In genomic region chr7:106891545-106892410, GRCh38 we compare ENCODE assay signal across 12 cellular contexts. TPM values are rescaled to one million over a fixed set of nuclear protein-coding genes. Genes with fewer than 3 reads are reported as not detected.
DNase-seq lines count a peak whose midpoint lies in the region; ATAC-seq and TF ChIP-seq lines count a peak whose summit lies in the region.
"Had no signal": no experiment of that assay in that cellular context is flagged by ENCODE, and none has a peak within 500 bp of the region (broad histone marks: within the 10 kb centered on the region; RNA-seq: fewer than 3 reads in every experiment).

No MANE protein-coding gene starts in this region.

- H2AFZ ChIP-seq in mesenchymal stem cell (ENCODE audit: low read depth, low read length) (no peak overlapping the region), PC-3 (ENCODE audit: low read length) (no peak overlapping the region)

- 92% methylated on average over 7 of the region's 8 CpGs for WGBS in mesenchymal stem cell

- no peak; the same call in 1 of the 2 replicates for TF ChIP-seq CTCF in PC-3 (conservative IDR thresholded peaks at IDR 0.05; ENCODE audit: low read depth, low read length)
- TF ChIP-seq CTCF in colonic mucosa (IDR thresholded peaks at IDR 0.05) = no peak

- H4K20me1 ChIP-seq in PC-3 (ENCODE audit: low read length) = no peaks in the 10 kb centered on the region

- no peaks in the 10 kb centered on the region for H3K79me1 ChIP-seq in mesenchymal stem cell (replicated peaks; ENCODE audit: low read length, poor library complexity, severe bottlenecking)

- H3K9ac ChIP-seq in mesenchymal stem cell (ENCODE audit: low read length) = no peak overlapping the region
- no peak overlapping the region for H3K9ac ChIP-seq in PC-3 (ENCODE audit: low read length)
- H3K9ac ChIP-seq in colonic mucosa (ENCODE audit: low read depth in 2 of 2, low read length in 2 of 2) = no peak overlapping the region

- no peaks in the 10 kb centered on the region for H3K36me3 ChIP-seq in mesenchymal stem cell (ENCODE audit: control insufficient read depth in 1 of 2, insufficient read depth in 2 of 2, low read depth in 1 of 2, low read length in 2 of 2)
- no peaks in the 10 kb centered on the region for H3K36me3 ChIP-seq in PC-3 (ENCODE audit: low read depth, low read length)
- H3K36me3 ChIP-seq in colonic mucosa = no peaks in the 10 kb centered on the region
- H3K36me3 ChIP-seq: adrenal gland, upper lobe of left lung had no signal

- H3K4me2 ChIP-seq in mesenchymal stem cell (ENCODE audit: low read length, poor library complexity, severe bottlenecking) (no peak overlapping the region), PC-3 (ENCODE audit: low read length) (no peak overlapping the region)

- H2BK5ac ChIP-seq in mesenchymal stem cell (ENCODE audit: low read depth, low read length, poor library complexity, severe bottlenecking) = no peak overlapping the region

- no TSS peak for BruUV-seq in PC-3 (replicated peaks; lab: Mats Ljungman, UMichigan)

- no peak overlapping the region for H3K4me3 ChIP-seq in mesenchymal stem cell (ENCODE audit: insufficient read depth in 1 of 2, low read depth in 1 of 2, low read length in 2 of 2)
- no peak overlapping the region for H3K4me3 ChIP-seq in PC-3 (ENCODE audit: low read length)
- no peak overlapping the region for H3K4me3 ChIP-seq in colonic mucosa
- H3K4me3 ChIP-seq: adrenal gland, SK-N-MC, upper lobe of left lung had no signal

- peak; percentile 33 for ATAC-seq in HG02798 (IDR thresholded peaks at IDR 0.05; ENCODE audit: poor library complexity, unreplicated experiment)
- ATAC-seq in PC-3 = no peak; the same call in 1 of the 2 replicates

- no peaks in the 10 kb centered on the region for H3K27me3 ChIP-seq in mesenchymal stem cell (ENCODE audit: control insufficient read depth in 1 of 2, insufficient read depth in 1 of 2, low read length in 2 of 2)
- H3K27me3 ChIP-seq in PC-3 (ENCODE audit: low read length) = peaks cover 25% of the 10 kb centered on the region
- no peaks in the 10 kb centered on the region for H3K27me3 ChIP-seq in colonic mucosa
- H3K27me3 ChIP-seq: adrenal gland, upper lobe of left lung had no signal

- H4K8ac ChIP-seq in mesenchymal stem cell (ENCODE audit: low read length) = no peak overlapping the region

- H2BK12ac ChIP-seq in mesenchymal stem cell (ENCODE audit: low read length in 2 of 2) = no peak overlapping the region

- intact Hi-C loops in PC-3 (cut with micrococcal nuclease) (no loop called here), colonic mucosa (cut with DNase I) (no loop called here)

- H3F3A ChIP-seq in PC-3 (ENCODE audit: low read length, unreplicated experiment) = no peaks in the 10 kb centered on the region

- H3K4ac ChIP-seq in mesenchymal stem cell (ENCODE audit: low read depth in 1 of 2, low read length in 2 of 2) = no peak overlapping the region

- H3K18ac ChIP-seq in mesenchymal stem cell (ENCODE audit: low read depth in 1 of 2, low read length in 2 of 2) = no peak overlapping the region

- in situ Hi-C loops in G401 (cut with HindIII; ENCODE audit: low sequenced_read_pairs) = no loop called here

- DNase-seq in G401 (ENCODE audit: low spot score) (peak; percentile 10), UCSD-AML1 (lab: John Stamatoyannopoulos, UW; ENCODE audit: unreplicated experiment) (peak; percentile 10), mesenchymal stem cell (peak; percentile 7), medulla oblongata (ENCODE audit: extremely low spot score) (no peak), PC-3 (no peak), colonic mucosa (no peak)
- DNase-seq: adrenal gland, NCI-H1930, upper lobe of left lung had no signal

- POLR2A ChIA-PET in PC-3 (lab: Charles Lee; ENCODE audit: unreplicated experiment) = no interaction called here

- no peak overlapping the region for H3K27ac ChIP-seq in mesenchymal stem cell (ENCODE audit: low read length, poor library complexity, severe bottlenecking)
- no peak overlapping the region for H3K27ac ChIP-seq in PC-3 (ENCODE audit: low read length)
- no peak overlapping the region for H3K27ac ChIP-seq in colonic mucosa
- H3K27ac ChIP-seq: adrenal gland, SK-N-MC, upper lobe of left lung had no signal

- CTCF ChIA-PET in PC-3 (lab: Charles Lee) = no interaction called here

- H4K91ac ChIP-seq in mesenchymal stem cell (ENCODE audit: low read length) = no peak overlapping the region

- H2BK120ac ChIP-seq in mesenchymal stem cell (ENCODE audit: low read depth, low read length) = no peak overlapping the region

- H3K9me3 ChIP-seq in mesenchymal stem cell (ENCODE audit: control insufficient read depth, low read length) (no peaks in the 10 kb centered on the region), PC-3 (ENCODE audit: low read length) (no peaks in the 10 kb centered on the region), colonic mucosa (no peaks in the 10 kb centered on the region)
- H3K9me3 ChIP-seq: adrenal gland, upper lobe of left lung had no signal

- no peaks in the 10 kb centered on the region for H3K9me2 ChIP-seq in PC-3 (replicated peaks; ENCODE audit: low read length)

- H3K4me1 ChIP-seq in mesenchymal stem cell (ENCODE audit: control insufficient read depth, insufficient read depth, low read depth, low read length) (no peaks in the 10 kb centered on the region), PC-3 (ENCODE audit: insufficient read depth, low read length) (no peaks in the 10 kb centered on the region), colonic mucosa (no peaks in the 10 kb centered on the region)
- H3K4me1 ChIP-seq: adrenal gland, upper lobe of left lung had no signal

- H2BK15ac ChIP-seq in mesenchymal stem cell (ENCODE audit: low read depth, poor library complexity, severe bottlenecking) = no peak overlapping the region

- no peak overlapping the region for H3K23ac ChIP-seq in mesenchymal stem cell (ENCODE audit: low read length in 2 of 2)

- H3K14ac ChIP-seq in mesenchymal stem cell (ENCODE audit: low read length in 2 of 2) = no peak overlapping the region

- H3K79me2 ChIP-seq in PC-3 (ENCODE audit: low read length) = no peaks in the 10 kb centered on the region

- H2AK5ac ChIP-seq in mesenchymal stem cell (ENCODE audit: low read length, severe bottlenecking) = no peak overlapping the region

RNA-seq across cellular contexts. Expression of gene PIK3CG, which starts 26.7 kb away (rescaled TPM):
- total RNA-seq in G401 (2014; rRNA removed; shearing (Covaris generic)) = 0.74 and 1.5 TPM in 2 replicates
- 5.1 TPM for polyA plus RNA-seq in mesenchymal stem cell (2013, experiment 1 of 2)
- polyA plus RNA-seq in mesenchymal stem cell (2013, experiment 2 of 2) = 5.3 TPM
- not detected in 2 replicates for total RNA-seq in PC-3 (2014; rRNA removed)
- 1 to 10 TPM; 2.3 TPM for total RNA-seq in colonic mucosa
- total RNA-seq: fibroblast of lung had no signal

Comparison
In these comparisons a context has a peak if more than half of its experiments do, and no peak if none do; other contexts are left out.
1. DNase-seq: peak in G401 (single experiment), UCSD-AML1 (single experiment) and mesenchymal stem cell (single experiment); none in medulla oblongata (single experiment), PC-3 (single experiment) and colonic mucosa (single experiment).